ENCODE assay signal across 8 cellular contexts in genomic region chr11:118610773-118611432, GRCh38. TPM values are rescaled to one million over a fixed set of nuclear protein-coding genes. Genes with fewer than 3 reads are reported as not detected.
DNase-seq lines count a peak whose midpoint lies in the region; ATAC-seq and TF ChIP-seq lines count a peak whose summit lies in the region.

No MANE protein-coding gene starts in this region.

- no peak overlapping the region for H3K4me3 ChIP-seq in HCT116 (replicated peaks in 1 of 2; ENCODE audit: low read depth in 1 of 2, low read length in 2 of 2)
- H3K4me3 ChIP-seq in ovary: peak overlapping the region; percentile 76
- peak overlapping the region; percentile 33 to 55 for H3K4me3 ChIP-seq in testis

- peak; percentile 81 for DNase-seq in CD1c-positive myeloid dendritic cell (ENCODE audit: extremely low spot score)
- DNase-seq in HCT116 (ENCODE audit: low read depth, low spot score): no peak
- peak; percentile 88 for DNase-seq in activated naive CD4-positive, alpha-beta T cell treated with Interleukin-2 at 50 U/mL for 16 hours
- DNase-seq in glomerular visceral epithelial cell (ENCODE audit: extremely low spot score): peak; percentile 70
- peak; percentile 78 to 89 (median 86) for DNase-seq in ovary
- peak; percentile 89 for DNase-seq in testis
- no peak for DNase-seq in NCI-H1417 treated with DMSO at 0.1 percent for 48 hours (lab: John Stamatoyannopoulos, UW)

- H2AFZ ChIP-seq in HCT116 (ENCODE audit: low read depth, low read length, poor library complexity, severe bottlenecking): no peak overlapping the region

- peak overlapping the region; percentile 42 for H3K4me2 ChIP-seq in HCT116 (ENCODE audit: low read length)

- WGBS in ovary, 3 donors: 3 to 4% (median 3%) methylated on average over 27 to 54 of the region's 54 CpGs
- 4 to 5% methylated on average over 14 to 34 of the region's 54 CpGs for WGBS in testis, 2 donors

- no peaks in the 10 kb centered on the region for H4K20me1 ChIP-seq in HCT116 (ENCODE audit: insufficient read depth)

- H3K27me3 ChIP-seq in HCT116 (ENCODE audit: insufficient read depth, low read length) (no peaks in the 10 kb centered on the region), ovary (no peaks in the 10 kb centered on the region), testis (no peaks in the 10 kb centered on the region)

- peak; percentile 71 for ATAC-seq in HCT116

- TF ChIP-seq CTCF in HCT116 (IDR thresholded peaks at IDR 0.05 in 2 of 3, conservative IDR thresholded peaks at IDR 0.05 in 1 of 3; ENCODE audit: borderline replicate concordance in 1 of 3, insufficient read depth in 1 of 3, low read depth in 2 of 3, low read length in 2 of 3): peak; percentile 69 to 92 (median 85)
- TF ChIP-seq CTCF in ovary (IDR thresholded peaks at IDR 0.05): peak; percentile 62 to 87 (median 78)
- TF ChIP-seq CTCF in testis (IDR thresholded peaks at IDR 0.05): peak; percentile 41 to 86 (median 83)

- H3K9me2 ChIP-seq in HCT116 (ENCODE audit: insufficient read depth): no peaks in the 10 kb centered on the region

- TF ChIP-seq POLR2A in HCT116 (IDR thresholded peaks at IDR 0.05; ENCODE audit: borderline replicate concordance, extremely low read depth, insufficient read depth, insufficient read length) (no peak), ovary (IDR thresholded peaks at IDR 0.05) (no peak), testis (IDR thresholded peaks at IDR 0.05) (no peak)

- RAD21 ChIA-PET in HCT116 (lab: Charles Lee; ENCODE audit: low non-redundant PET in 1 of 2, low total read pairs in 2 of 2, uncharacterized antibody in 2 of 2, unreplicated experiment in 2 of 2): no interaction called here

- POLR2A ChIA-PET in HCT116 (lab: Charles Lee): interaction anchor here (1.1 kb wide), 1 partner anchor 11 kb away, joined by 3 read pairs; no protein-coding TSS in a partner anchor

- TF ChIP-seq RAD21 in HCT116 (IDR thresholded peaks at IDR 0.05; ENCODE audit: low read depth): peak; percentile 75

- TF ChIP-seq EP300 in ovary (IDR thresholded peaks at IDR 0.05): no peak

- H3K9me3 ChIP-seq in HCT116 (ENCODE audit: control insufficient read depth in 1 of 2, insufficient read depth in 1 of 2, low read depth in 1 of 2, low read length in 2 of 2) (no peaks in the 10 kb centered on the region), ovary (no peaks in the 10 kb centered on the region), testis (no peaks in the 10 kb centered on the region)

- CTCF ChIA-PET in HCT116 (lab: Charles Lee): interaction anchor here (1.2 to 1.8 kb wide), 2 partner anchors 11 to 16 kb away, joined by 3 to 7 read pairs; no protein-coding TSS in a partner anchor

- H3K79me2 ChIP-seq in HCT116 (ENCODE audit: insufficient read depth, low read length): no peaks in the 10 kb centered on the region

- H3K36me3 ChIP-seq in HCT116 (ENCODE audit: control insufficient read depth in 1 of 2, insufficient read depth in 2 of 2, low read length in 2 of 2) (no peaks in the 10 kb centered on the region), ovary (no peaks in the 10 kb centered on the region), testis (ENCODE audit: low read depth, missing control alignments) (no peaks in the 10 kb centered on the region)

- peaks cover 12 to 43% of the 10 kb centered on the region in 2 experiments for H3K4me1 ChIP-seq in HCT116 (ENCODE audit: control insufficient read depth in 1 of 2, insufficient read depth in 2 of 2, low read length in 2 of 2)
- H3K4me1 ChIP-seq in ovary (ENCODE audit: insufficient read depth): peaks cover 12% of the 10 kb centered on the region
- H3K4me1 ChIP-seq in testis: peaks cover 23% of the 10 kb centered on the region

- intact Hi-C loops in HCT116 (cut with micrococcal nuclease) (loop anchor here (5.0 kb wide), 1 partner anchor 464 kb away; no protein-coding TSS in a partner anchor), ovary (cut with DNase I) (loop anchor here in 1 of 4 donors (5.0 kb wide), 1 partner anchor 34 kb away; no protein-coding TSS in a partner anchor), testis (cut with DNase I; ENCODE audit: low total_unique reads) (no loop called here)

- no TSS peak for BruUV-seq in HCT116 (replicated peaks; lab: Mats Ljungman, UMichigan)

- H3K9ac ChIP-seq in HCT116 (ENCODE audit: low read length): no peak overlapping the region

- H3K27ac ChIP-seq in HCT116 (ENCODE audit: low read depth, low read length) (no peak overlapping the region), ovary (peak overlapping the region; percentile 64 to 71), testis (peak overlapping the region; percentile 68 to 97)

TF ChIP-seq in HCT116, 20 proteins besides CTCF, POLR2A, EP300 and RAD21:
- TF ChIP-seq ZFX (IDR thresholded peaks at IDR 0.05): peak; percentile 32; the same call in 1 of the 2 replicates
- TF ChIP-seq ZBTB33 (IDR thresholded peaks at IDR 0.05; ENCODE audit: extremely low read depth, insufficient replicate concordance, low read length): no peak
- TF ChIP-seq EGR1 (IDR thresholded peaks at IDR 0.05; ENCODE audit: low read depth): no peak
- peak; percentile 49; the same call in 1 of the 2 replicates for TF ChIP-seq CBX3 (IDR thresholded peaks at IDR 0.05; ENCODE audit: low read depth)
- TF ChIP-seq ZNF274 (IDR thresholded peaks at IDR 0.05; ENCODE audit: low read depth, low read length): no peak

TF ChIP-seq in PFSK-1, 5 proteins besides CTCF, POLR2A, EP300 and RAD21:
- TF ChIP-seq TAF1 (IDR thresholded peaks at IDR 0.05; ENCODE audit: borderline replicate concordance, insufficient read depth, low read length): no peak
- peak; percentile 84 for TF ChIP-seq FOXP2 (optimal IDR thresholded peaks at IDR 0.05; ENCODE audit: borderline replicate concordance, extremely low read depth, extremely low read length, insufficient read depth)

RNA-seq across cellular contexts. Expression of gene PHLDB1, which starts 3.5 kb away (rescaled TPM):
- total RNA-seq in HCT116 (2021; ENCODE audit: unreplicated experiment): 36.2 TPM
- 19.1 and 21.7 TPM in 2 replicates for polyA plus RNA-seq in HCT116 (2012)
- polyA plus RNA-seq in PFSK-1 (2012; ENCODE audit: insufficient read length, low read depth): 67.9 TPM
- total RNA-seq in ovary: 100 to 1,000 TPM in 5 of 7 donors, 10 to 100 TPM in 2; 69.4 to 265 (median 139) TPM
- 10 to 100 TPM; 46.2 to 73.7 TPM for polyA plus RNA-seq in ovary
- 100 to 1,000 TPM in 1 of 2 donors, 10 to 100 TPM in 1; 95.9 to 102 TPM for total RNA-seq in testis
- polyA plus RNA-seq in testis (ENCODE audit: insufficient read depth, low read depth, low replicate concordance): 51.1 TPM

RNA-seq across cellular contexts. Expression of gene ARCN1, which starts 38.7 kb away (rescaled TPM):
- total RNA-seq in HCT116 (2021; ENCODE audit: unreplicated experiment) (147 TPM), ovary (100 to 1,000 TPM in 5 of 7 donors, 10 to 100 TPM in 2; 60.2 to 151 (median 125) TPM), testis (100 to 1,000 TPM; 107 TPM)
- 102 and 105 TPM in 2 replicates for polyA plus RNA-seq in HCT116 (2012)
- 92.5 TPM for polyA plus RNA-seq in PFSK-1 (2012; ENCODE audit: insufficient read length, low read depth)
- polyA plus RNA-seq in ovary (100 to 1,000 TPM in 1 of 2 donors, 10 to 100 TPM in 1; 67.3 to 154 TPM), testis (ENCODE audit: insufficient read depth, low read depth, low replicate concordance) (128 TPM)

RNA-seq across cellular contexts. Expression of gene IFT46, which starts 45.2 kb away (rescaled TPM):
- total RNA-seq in HCT116 (2021; ENCODE audit: unreplicated experiment) (12.1 TPM), ovary (10 to 100 TPM; 22.2 to 42.6 (median 27.9) TPM), testis (10 to 100 TPM; 47.7 to 59.4 TPM)
- 8.6 and 12.5 TPM in 2 replicates for polyA plus RNA-seq in HCT116 (2012)
- 15.1 TPM for polyA plus RNA-seq in PFSK-1 (2012; ENCODE audit: insufficient read length, low read depth)
- polyA plus RNA-seq in ovary (10 to 100 TPM; 22.8 to 53.1 TPM), testis (ENCODE audit: insufficient read depth, low read depth, low replicate concordance) (65.0 TPM)

Comparison
In these comparisons a context has a peak if more than half of its experiments do, and no peak if none do; other contexts are left out.
1. DNase-seq: peak in CD1c-positive myeloid dendritic cell (single experiment), activated naive CD4-positive, alpha-beta T cell treated with Interleukin-2 at 50 U/mL for 16 hours (single experiment), glomerular visceral epithelial cell (single experiment), ovary (5 of 5) and testis (single experiment); none in HCT116 (single experiment) and NCI-H1417 treated with DMSO at 0.1 percent for 48 hours (single experiment).
2. H3K4me3 ChIP-seq: peak in ovary (single experiment) and testis (2 of 2); none in HCT116 (0 of 2).
3. Peak in every context shown above with its lines, with median percentiles within 50 percentile points of each other: CTCF ChIP-seq.